In the genomic region with DNA sequence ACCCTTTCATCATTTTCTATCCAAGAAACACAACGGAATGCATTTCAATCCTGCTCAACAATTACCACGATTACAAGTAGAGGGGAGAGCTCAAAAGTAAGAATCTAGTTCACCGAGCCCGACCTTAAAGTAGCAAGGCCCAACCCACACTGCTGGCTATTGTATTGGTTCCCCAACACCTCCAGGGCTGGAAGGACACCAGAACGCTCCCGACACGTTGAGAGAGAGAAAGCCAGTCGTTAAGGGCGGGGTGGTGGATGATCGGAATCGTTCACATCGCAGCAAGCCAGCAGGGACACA, we compare ENCODE assay signal across 8 cellular contexts. TPM values are rescaled to one million over a fixed set of nuclear protein-coding genes. Genes with fewer than 3 reads are reported as not detected.
DNase-seq lines count a peak whose midpoint lies in the region; ATAC-seq and TF ChIP-seq lines count a peak whose summit lies in the region.

No MANE protein-coding gene starts in this region.

- in situ Hi-C loops in IMR-90 (cut with MboI; ENCODE audit: low sequenced_read_pairs), result no loop called here

- H2AFZ ChIP-seq in IMR-90 (replicated peaks; ENCODE audit: low read length, poor library complexity), result peak overlapping the region; percentile 99

- peak overlapping the region; percentile 90 for H3K14ac ChIP-seq in IMR-90 (replicated peaks; ENCODE audit: low read depth, low read length)

- H2AK9ac ChIP-seq in IMR-90 (replicated peaks; ENCODE audit: low read depth, low read length, poor library complexity), result peak overlapping the region; percentile 98

- peak overlapping the region; percentile 94 for H3K4me2 ChIP-seq in IMR-90 (ENCODE audit: low read depth, low read length)

- H3K9ac ChIP-seq in IMR-90 (ENCODE audit: low read depth, low read length), result peak overlapping the region; percentile 98

- H4K91ac ChIP-seq in IMR-90 (ENCODE audit: insufficient read depth, low read depth, low read length), result peak overlapping the region; percentile 76

- intact Hi-C loops in Calu3 (cut with micrococcal nuclease; ENCODE audit: unreplicated experiment) (no loop called here), IMR-90 (cut with micrococcal nuclease) (no loop called here), natural killer cell (cut with micrococcal nuclease) (no loop called here)

- peak overlapping the region; percentile 97 for H2AK5ac ChIP-seq in IMR-90 (ENCODE audit: low read depth, low read length)

- WGBS in IMR-90 (ENCODE audit: extremely low coverage in 2 of 2, insufficient read length in 1 of 2), 2 experiments, result 0% methylated on average over 3 of the region's 12 CpGs; no CpG with 5 or more reads in 1 of the 2 experiments

- H3K4me1 ChIP-seq in IMR-90 (ENCODE audit: control insufficient read depth, insufficient read depth, low read length), result peaks cover 1% of the 10 kb centered on the region; the same call in 1 of the 2 replicates

- peaks cover 0 to 22% of the 10 kb centered on the region in 2 experiments; a peak in 2 of 4 replicates for H3K79me1 ChIP-seq in IMR-90 (ENCODE audit: low read depth in 1 of 2, low read length in 2 of 2)

- peak overlapping the region; percentile 79; the same call in 1 of the 2 replicates for H4K5ac ChIP-seq in IMR-90 (ENCODE audit: low read depth, low read length)

- DNase-seq in Calu3 (no peak), IMR-90 (no peak), chondrocyte (ENCODE audit: low spot score) (no peak), natural killer cell (no peak), NCI-H524 (lab: John Stamatoyannopoulos, UW) (no peak), NAMALWA (ENCODE audit: low spot score) (no peak)
- no peak for DNase-seq in activated effector memory CD4-positive, alpha-beta T cell treated with anti-CD3 and anti-CD28 coated beads, Interleukin-2, amount 50 U/mL, for 16 hours

- peak overlapping the region; percentile 88 for H3K4me3 ChIP-seq in IMR-90 (ENCODE audit: insufficient read depth, low read depth, low read length)

- POLR2A ChIA-PET in IMR-90 (lab: Charles Lee; ENCODE audit: unreplicated experiment), result no interaction called here

- no peak for TF ChIP-seq CTCF in Calu3 (IDR thresholded peaks at IDR 0.05; ENCODE audit: unreplicated experiment)
- TF ChIP-seq CTCF in IMR-90 (conservative IDR thresholded peaks at IDR 0.05; ENCODE audit: low read depth, low read length), result no peak
- no peak for TF ChIP-seq CTCF in chondrocyte (IDR thresholded peaks at IDR 0.05)
- no peak for TF ChIP-seq CTCF in natural killer cell (IDR thresholded peaks at IDR 0.05)

- H3K27me3 Mint-ChIP-seq in Calu3 (ENCODE audit: unreplicated experiment) (no peaks in the 10 kb centered on the region), chondrocyte (ENCODE audit: low read depth) (no peaks in the 10 kb centered on the region), natural killer cell (ENCODE audit: low read depth in 2 of 2) (no peaks in the 10 kb centered on the region)

- peaks cover 23% of the 10 kb centered on the region; the same call in 1 of the 2 replicates for H4K20me1 ChIP-seq in IMR-90 (ENCODE audit: insufficient read depth, low read length)

- BruUV-seq in Calu3 (replicated peaks; lab: Mats Ljungman, UMichigan) (no TSS peak), IMR-90 (replicated peaks; lab: Mats Ljungman, UMichigan) (no TSS peak)

- H3K27me3 ChIP-seq in IMR-90 (ENCODE audit: control insufficient read depth, insufficient read depth, low read length), result no peaks in the 10 kb centered on the region

- no peaks in the 10 kb centered on the region for H3K9me1 ChIP-seq in IMR-90 (ENCODE audit: insufficient read depth, low read length)

- H3K4me3 Mint-ChIP-seq in Calu3 (ENCODE audit: low read depth, unreplicated experiment), result peak overlapping the region; percentile 95
- H3K4me3 Mint-ChIP-seq in chondrocyte (ENCODE audit: unreplicated experiment), result peak overlapping the region; percentile 94
- H3K4me3 Mint-ChIP-seq in natural killer cell, result peak overlapping the region; percentile 88

- peak overlapping the region; percentile 89 for H2BK5ac ChIP-seq in IMR-90 (ENCODE audit: low read depth, low read length, poor library complexity, severe bottlenecking)

- peak overlapping the region; percentile 55 to 72 for H4K8ac ChIP-seq in IMR-90 (ENCODE audit: low read depth in 2 of 2, low read length in 2 of 2)

- H3K18ac ChIP-seq in IMR-90 (ENCODE audit: low read depth, low read length), result no peak overlapping the region

- no peak for TF ChIP-seq RAD21 in IMR-90 (IDR thresholded peaks at IDR 0.05; ENCODE audit: low read length)

- H2BK120ac ChIP-seq in IMR-90 (ENCODE audit: low read depth, low read length), result peak overlapping the region; percentile 37; the same call in 1 of the 2 replicates

- no peaks in the 10 kb centered on the region for H3K9me3 ChIP-seq in IMR-90 (ENCODE audit: control insufficient read depth, insufficient read depth, low read length)

- no peak for TF ChIP-seq POLR2A in IMR-90 (IDR thresholded peaks at IDR 0.05; ENCODE audit: low read depth, low read length)

- no peak overlapping the region for H2BK20ac ChIP-seq in IMR-90 (ENCODE audit: low read depth, low read length)

- ATAC-seq in IMR-90 (ENCODE audit: low read depth) (no peak), natural killer cell (no peak), GM19397 (IDR thresholded peaks at IDR 0.05; ENCODE audit: unreplicated experiment) (no peak)

- H3K4me1 Mint-ChIP-seq in Calu3 (ENCODE audit: low read depth, unreplicated experiment), result peaks cover 18% of the 10 kb centered on the region
- peaks cover 33% of the 10 kb centered on the region for H3K4me1 Mint-ChIP-seq in chondrocyte (ENCODE audit: low read depth)
- peaks cover 34 to 35% of the 10 kb centered on the region in 2 donors for H3K4me1 Mint-ChIP-seq in natural killer cell

- H3K9me3 Mint-ChIP-seq in Calu3 (ENCODE audit: low read depth, unreplicated experiment) (no peaks in the 10 kb centered on the region), chondrocyte (ENCODE audit: low read depth) (no peaks in the 10 kb centered on the region), natural killer cell (no peaks in the 10 kb centered on the region)

- H3K4ac ChIP-seq in IMR-90 (ENCODE audit: low read depth, low read length), result peak overlapping the region; percentile 84

- H3K36me3 ChIP-seq in IMR-90 (ENCODE audit: control insufficient read depth, insufficient read depth, low read length), result no peaks in the 10 kb centered on the region

- H3K27ac Mint-ChIP-seq in Calu3 (ENCODE audit: unreplicated experiment) (peak overlapping the region; percentile 84), chondrocyte (ENCODE audit: unreplicated experiment) (peak overlapping the region; percentile 93), natural killer cell (peak overlapping the region; percentile 86 to 96)

- peaks cover 35% of the 10 kb centered on the region for H3K36me3 Mint-ChIP-seq in Calu3 (ENCODE audit: insufficient read depth, unreplicated experiment)
- no peaks in the 10 kb centered on the region for H3K36me3 Mint-ChIP-seq in chondrocyte (ENCODE audit: low read depth)
- H3K36me3 Mint-ChIP-seq in natural killer cell, result no peaks in the 10 kb centered on the region

- CTCF ChIA-PET in Calu3 (lab: Charles Lee), result no interaction called here
- CTCF ChIA-PET in IMR-90 (lab: Yijun Ruan, JAX), result no interaction called here

- no peak overlapping the region for H2BK15ac ChIP-seq in IMR-90 (ENCODE audit: low read depth, low read length)

- dilution Hi-C loops in IMR-90 (cut with HindIII; ENCODE audit: low sequenced_read_pairs, unreplicated experiment), result no loop called here

- H3K23ac ChIP-seq in IMR-90 (ENCODE audit: low read depth, low read length), result peak overlapping the region; percentile 99

- peak overlapping the region; percentile 78 for H3K56ac ChIP-seq in IMR-90 (ENCODE audit: extremely low read depth, insufficient read depth, low read length)

- peak overlapping the region; percentile 75 for H3K27ac ChIP-seq in IMR-90 (ENCODE audit: insufficient read depth, low read length)

TF ChIP-seq in IMR-90, 13 proteins besides CTCF, POLR2A, EP300 and RAD21 (continues in another document):
- TF ChIP-seq BHLHE40 (IDR thresholded peaks at IDR 0.05; ENCODE audit: low read depth, low read length) (no peak), MAZ (IDR thresholded peaks at IDR 0.05; ENCODE audit: borderline replicate concordance, low read depth, low read length) (no peak), RFX5 (IDR thresholded peaks at IDR 0.05; ENCODE audit: low read depth, low read length) (no peak), CEBPB (IDR thresholded peaks at IDR 0.05; ENCODE audit: low read depth, low read length) (no peak), NFE2L2 (IDR thresholded peaks at IDR 0.05; ENCODE audit: low read depth, low read length) (no peak), FOS (IDR thresholded peaks at IDR 0.05; ENCODE audit: low read depth, low read length) (no peak), RCOR1 (IDR thresholded peaks at IDR 0.05; ENCODE audit: insufficient replicate concordance, low read length) (no peak), MXI1 (IDR thresholded peaks at IDR 0.05; ENCODE audit: borderline replicate concordance, low read depth, low read length) (no peak), CHD1 (IDR thresholded peaks at IDR 0.05; ENCODE audit: low read depth, low read length) (no peak), SMC3 (IDR thresholded peaks at IDR 0.05; ENCODE audit: low read depth, low read length) (no peak)
- TF ChIP-seq, protein P1, sequence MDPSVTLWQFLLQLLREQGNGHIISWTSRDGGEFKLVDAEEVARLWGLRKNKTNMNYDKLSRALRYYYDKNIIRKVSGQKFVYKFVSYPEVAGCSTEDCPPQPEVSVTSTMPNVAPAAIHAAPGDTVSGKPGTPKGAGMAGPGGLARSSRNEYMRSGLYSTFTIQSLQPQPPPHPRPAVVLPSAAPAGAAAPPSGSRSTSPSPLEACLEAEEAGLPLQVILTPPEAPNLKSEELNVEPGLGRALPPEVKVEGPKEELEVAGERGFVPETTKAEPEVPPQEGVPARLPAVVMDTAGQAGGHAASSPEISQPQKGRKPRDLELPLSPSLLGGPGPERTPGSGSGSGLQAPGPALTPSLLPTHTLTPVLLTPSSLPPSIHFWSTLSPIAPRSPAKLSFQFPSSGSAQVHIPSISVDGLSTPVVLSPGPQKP (IDR thresholded peaks at IDR 0.05; ENCODE audit: borderline replicate concordance, low read depth, low read length), result no peak
- TF ChIP-seq, protein P2, sequence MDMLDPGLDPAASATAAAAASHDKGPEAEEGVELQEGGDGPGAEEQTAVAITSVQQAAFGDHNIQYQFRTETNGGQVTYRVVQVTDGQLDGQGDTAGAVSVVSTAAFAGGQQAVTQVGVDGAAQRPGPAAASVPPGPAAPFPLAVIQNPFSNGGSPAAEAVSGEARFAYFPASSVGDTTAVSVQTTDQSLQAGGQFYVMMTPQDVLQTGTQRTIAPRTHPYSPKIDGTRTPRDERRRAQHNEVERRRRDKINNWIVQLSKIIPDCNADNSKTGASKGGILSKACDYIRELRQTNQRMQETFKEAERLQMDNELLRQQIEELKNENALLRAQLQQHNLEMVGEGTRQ (IDR thresholded peaks at IDR 0.05; ENCODE audit: low read depth, low read length), result no peak

RNA-seq across cellular contexts. Expression of a gene that starts 0.7 kb away (rescaled TPM):
- total RNA-seq in Calu3 (2022) (124 and 140 TPM in 2 replicates), IMR-90 (2012; rRNA removed) (79.2 and 82.8 TPM in 2 replicates), chondrocyte (94.3 to 99.8 TPM (median 94.5 TPM) in 3 replicates), natural killer cell (10 to 100 TPM; 39.1 to 63.7 (median 46.3) TPM)
- polyA plus RNA-seq in IMR-90 (2012; rRNA removed), result 53.8 and 59.5 TPM in 2 replicates
- polyA plus RNA-seq in IMR-90 (2012; cell fraction: cytosol; rRNA removed), result 14.4 and 15.7 TPM in 2 replicates
- polyA plus RNA-seq in IMR-90 (2012; cell fraction: nucleus; rRNA removed; ENCODE audit: low replicate concordance), result 13.2 and 59.0 TPM in 2 replicates
